Comparison of ENCODE assay signal across 8 cellular contexts in genomic region chr1:233112184-233113008, GRCh38.
DNase-seq lines count a peak whose midpoint lies in the region; TF ChIP-seq lines count a peak whose summit lies in the region.

No MANE protein-coding gene starts in this region.

- peaks cover 18% of the 10 kb centered on the region for H3K36me3 Mint-ChIP-seq in Calu3 (ENCODE audit: insufficient read depth, unreplicated experiment)
- H3K36me3 Mint-ChIP-seq in endothelial cell (ENCODE audit: low read depth, unreplicated experiment) = no peaks in the 10 kb centered on the region
- H3K36me3 Mint-ChIP-seq in neural progenitor cell = peaks cover 8% of the 10 kb centered on the region

- H3K4me3 Mint-ChIP-seq in Calu3 (ENCODE audit: low read depth, unreplicated experiment) (peak overlapping the region; percentile 69), endothelial cell (ENCODE audit: unreplicated experiment) (no peak overlapping the region), neural progenitor cell (no peak overlapping the region)

- no peak for TF ChIP-seq CTCF in Calu3 (IDR thresholded peaks at IDR 0.05; ENCODE audit: unreplicated experiment)
- TF ChIP-seq CTCF in endothelial cell (IDR thresholded peaks at IDR 0.05; ENCODE audit: unreplicated experiment) = no peak
- TF ChIP-seq CTCF in neural progenitor cell (IDR thresholded peaks at IDR 0.05) = no peak

- no peak overlapping the region for H3K27ac ChIP-seq in neural progenitor cell

- H3K27me3 ChIP-seq in neural progenitor cell = no peaks in the 10 kb centered on the region

- peak overlapping the region; percentile 6 for H2AFZ ChIP-seq in neural progenitor cell (replicated peaks)

- no peaks in the 10 kb centered on the region for H3K36me3 ChIP-seq in neural progenitor cell

- H3K27me3 Mint-ChIP-seq in Calu3 (ENCODE audit: unreplicated experiment) = no peaks in the 10 kb centered on the region
- no peaks in the 10 kb centered on the region for H3K27me3 Mint-ChIP-seq in endothelial cell (ENCODE audit: unreplicated experiment)
- H3K27me3 Mint-ChIP-seq in neural progenitor cell (ENCODE audit: insufficient read depth, low read depth) = no peaks in the 10 kb centered on the region

- H3K9me3 ChIP-seq in neural progenitor cell (ENCODE audit: low read depth) = no peaks in the 10 kb centered on the region

- H3K79me2 ChIP-seq in neural progenitor cell (ENCODE audit: low read depth) = no peaks in the 10 kb centered on the region

- peak overlapping the region; percentile 37 for H3K4me2 ChIP-seq in neural progenitor cell

- DNase-seq in Calu3 = no peak
- peak; percentile 90 for DNase-seq in NCI-H226
- DNase-seq in endothelial cell (ENCODE audit: low spot score) = no peak
- DNase-seq in neural progenitor cell (ENCODE audit: low spot score) = no peak
- no peak for DNase-seq in mesenteric fat pad (ENCODE audit: low spot score)
- DNase-seq in LoVo (ENCODE audit: low spot score) = no peak
- no peak for DNase-seq in globus pallidus (ENCODE audit: low spot score)
- no peak for DNase-seq in inferior parietal cortex (ENCODE audit: extremely low spot score)

- BruUV-seq in Calu3 (replicated peaks; lab: Mats Ljungman, UMichigan) = TSS peak; percentile 80

- no peak overlapping the region for H3K9ac ChIP-seq in neural progenitor cell

- CTCF ChIA-PET in Calu3 (lab: Charles Lee) = interaction anchor here (1.0 kb wide), 1 partner anchor 133 kb away, joined by 3 read pairs; no protein-coding TSS in a partner anchor

- H3K4me1 ChIP-seq in neural progenitor cell = peaks cover 27% of the 10 kb centered on the region

- intact Hi-C loops in Calu3 (cut with micrococcal nuclease; ENCODE audit: unreplicated experiment) = loop anchor here (5.0 to 10.0 kb wide), 4 partner anchors 60 to 1705 kb away; partner anchors contain the start of gene SIPA1L2

- H3K4me1 Mint-ChIP-seq in Calu3 (ENCODE audit: low read depth, unreplicated experiment) (peaks cover 45% of the 10 kb centered on the region), endothelial cell (ENCODE audit: unreplicated experiment) (peaks cover 41% of the 10 kb centered on the region), neural progenitor cell (peaks cover 36% of the 10 kb centered on the region)

- peak overlapping the region; percentile 84 for H3K27ac Mint-ChIP-seq in Calu3 (ENCODE audit: unreplicated experiment)
- peak overlapping the region; percentile 100 for H3K27ac Mint-ChIP-seq in endothelial cell (ENCODE audit: unreplicated experiment)
- peak overlapping the region; percentile 98 for H3K27ac Mint-ChIP-seq in neural progenitor cell

- no peaks in the 10 kb centered on the region for H3F3A ChIP-seq in neural progenitor cell (ENCODE audit: low read depth)

- no peak overlapping the region for H3K4me3 ChIP-seq in neural progenitor cell

- H4K20me1 ChIP-seq in neural progenitor cell (ENCODE audit: low read depth) = no peaks in the 10 kb centered on the region

- H3K9me3 Mint-ChIP-seq in Calu3 (ENCODE audit: low read depth, unreplicated experiment) = no peaks in the 10 kb centered on the region
- no peaks in the 10 kb centered on the region for H3K9me3 Mint-ChIP-seq in endothelial cell (ENCODE audit: unreplicated experiment)
- no peaks in the 10 kb centered on the region for H3K9me3 Mint-ChIP-seq in neural progenitor cell
